Comparison of ENCODE assay signal across 18 cellular contexts in the genomic region with DNA sequence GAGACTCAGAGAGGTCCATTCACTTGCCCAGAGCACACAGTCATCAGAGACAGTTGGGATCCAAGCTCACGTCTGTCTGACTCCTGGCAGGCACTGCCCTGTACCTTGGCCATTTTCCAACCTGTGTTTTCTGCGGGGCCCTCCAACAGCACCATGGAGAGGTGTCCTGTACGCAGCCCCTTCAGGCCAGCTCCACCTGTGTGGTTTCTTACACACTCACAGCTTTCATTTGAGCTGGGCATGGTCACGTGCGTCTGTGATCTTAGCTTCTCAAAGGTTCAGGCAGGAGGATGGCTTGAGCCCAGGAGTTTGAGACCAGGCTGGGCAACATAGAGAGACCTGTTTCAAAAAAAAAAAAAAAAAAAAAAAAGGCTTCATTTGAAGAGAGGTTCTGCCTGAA. TPM values are rescaled to one million over a fixed set of nuclear protein-coding genes. Genes with fewer than 3 reads are reported as not detected.
DNase-seq lines count a peak whose midpoint lies in the region; ATAC-seq and TF ChIP-seq lines count a peak whose summit lies in the region.
"Had no signal": no experiment of that assay in that cellular context is flagged by ENCODE, and none has a peak within 500 bp of the region (broad histone marks: within the 10 kb centered on the region; RNA-seq: fewer than 3 reads in every experiment).

No MANE protein-coding gene starts in this region.

- intact Hi-C loops in Right ventricle myocardium superior (cut with DNase I), result no loop called here
- intact Hi-C loops in heart left ventricle (cut with DNase I), result no loop called here
- intact Hi-C loops in gastrocnemius medialis (cut with DNase I; ENCODE audit: low total_unique reads), result no loop called here

- TF ChIP-seq CTCF in heart left ventricle (IDR thresholded peaks at IDR 0.05) (no peak), neutrophil (IDR thresholded peaks at IDR 0.05) (no peak), gastrocnemius medialis (IDR thresholded peaks at IDR 0.05 in 4 of 5, conservative IDR thresholded peaks at IDR 0.05 in 1 of 5) (no peak)

- H3K27ac ChIP-seq in heart left ventricle (no peak overlapping the region), neutrophil (peak overlapping the region; percentile 36), gastrocnemius medialis (peak overlapping the region; percentile 24 to 98 (median 88))
- H3K27ac ChIP-seq: 22Rv1; A549; BLaER1 treated with 17β-estradiol and CSF1 and Interleukin-3, amounts not matched to agents 10 nM and 100 nM; C4-2B had no signal

- H3K36me3 ChIP-seq in heart left ventricle (peaks cover 0 to 100% (median 91%) of the 10 kb centered on the region in 9 donors), neutrophil (peaks cover 93% of the 10 kb centered on the region), gastrocnemius medialis (peaks cover 0 to 74% of the 10 kb centered on the region in 2 donors)

- H3K4me1 ChIP-seq in heart left ventricle (peaks cover 0 to 15% (median 6%) of the 10 kb centered on the region in 12 donors), neutrophil (ENCODE audit: control insufficient read depth in 1 of 2, insufficient read depth in 1 of 2, low read depth in 1 of 2, low read length in 1 of 2) (peaks cover 22 to 23% of the 10 kb centered on the region in 2 experiments), gastrocnemius medialis (peaks cover 2 to 4% of the 10 kb centered on the region in 2 donors)
- H3K4me1 ChIP-seq: A549, Caco-2 had no signal

- H3K27me3 ChIP-seq in heart left ventricle (no peaks in the 10 kb centered on the region), neutrophil (no peaks in the 10 kb centered on the region), gastrocnemius medialis (no peaks in the 10 kb centered on the region)
- H3K27me3 ChIP-seq: BLaER1 treated with 17β-estradiol and CSF1 and Interleukin-3, amounts not matched to agents 10 nM and 100 nM had no signal

- no peaks in the 10 kb centered on the region for H3K9me3 ChIP-seq in heart left ventricle
- H3K9me3 ChIP-seq in neutrophil, result no peaks in the 10 kb centered on the region
- no peaks in the 10 kb centered on the region for H3K9me3 ChIP-seq in gastrocnemius medialis
- H3K9me3 ChIP-seq: A549; BLaER1 treated with 17β-estradiol and CSF1 and Interleukin-3, amounts not matched to agents 10 nM and 100 nM; Caco-2 had no signal

- ATAC-seq in Right ventricle myocardium superior (ENCODE audit: poor library complexity) (no peak), heart left ventricle (no peak), gastrocnemius medialis (no peak), HG03097 (IDR thresholded peaks at IDR 0.05; ENCODE audit: low FRiP score, unreplicated experiment) (no peak), GM19328 (IDR thresholded peaks at IDR 0.05; ENCODE audit: unreplicated experiment) (no peak)
- ATAC-seq: A549; CD8-positive, alpha-beta T cell had no signal

- DNase-seq in Right ventricle myocardium superior, result peak; percentile 29
- no peak for DNase-seq in heart left ventricle
- no peak for DNase-seq in gastrocnemius medialis
- DNase-seq in NCI-H1092 treated with DMSO at 0.1 percent for 48 hours (lab: John Stamatoyannopoulos, UW), result no peak
- DNase-seq: AML-193; Caco-2; Calu3; CD4-positive, alpha-beta T cell; CD8-positive, alpha-beta T cell; DMS79 treated with DMSO at 0.1 percent for 48 hours; GF-D8 had no signal

- TF ChIP-seq POLR2A in heart left ventricle (IDR thresholded peaks at IDR 0.05) (no peak), gastrocnemius medialis (IDR thresholded peaks at IDR 0.05) (no peak)

- in situ Hi-C loops in gastrocnemius medialis (cut with MboI; ENCODE audit: low sequenced_read_pairs in 4 of 4), result no loop called here

- 66 to 75% (median 69%) methylated on average over 5 of the region's 5 CpGs for WGBS in heart left ventricle, 4 donors

- H3K4me3 ChIP-seq in heart left ventricle (no peak overlapping the region), neutrophil (ENCODE audit: low read depth in 1 of 2, low read length in 1 of 2) (no peak overlapping the region), gastrocnemius medialis (no peak overlapping the region)
- H3K4me3 ChIP-seq: A549; BLaER1 treated with 17β-estradiol and CSF1 and Interleukin-3, amounts not matched to agents 10 nM and 100 nM had no signal

RNA-seq across cellular contexts. Expression of gene TOM1, which starts 24.4 kb away (rescaled TPM):
- total RNA-seq in Right ventricle myocardium superior (68.6 TPM), heart left ventricle (100 to 1,000 TPM in 2 of 9 donors, 10 to 100 TPM in 7; 46.8 to 362 (median 56.8) TPM), gastrocnemius medialis (100 to 1,000 TPM; 363 to 609 (median 425) TPM)
- polyA plus RNA-seq in heart left ventricle, result 10 to 100 TPM; 48.6 to 80.6 TPM

RNA-seq across cellular contexts. Expression of gene HMOX1, which starts 56.8 kb away (rescaled TPM):
- total RNA-seq in Right ventricle myocardium superior, result 4.8 TPM
- total RNA-seq in heart left ventricle, result 100 to 1,000 TPM in 1 of 9 donors, 10 to 100 TPM in 2, 1 to 10 TPM in 6; 2.6 to 126 (median 5.2) TPM
- polyA plus RNA-seq in heart left ventricle, result 1 to 10 TPM; 2.4 to 4.8 TPM
- total RNA-seq in gastrocnemius medialis, result 100 to 1,000 TPM in 1 of 4 donors, 10 to 100 TPM in 3; 11.4 to 131 (median 22.2) TPM

Comparison
In these comparisons a context has a peak if more than half of its experiments do, and no peak if none do; other contexts are left out.
1. H3K27ac ChIP-seq: peak in neutrophil (single experiment) and gastrocnemius medialis (4 of 4); none in heart left ventricle (0 of 12).